ENCODE assay signal across 8 cellular contexts in genomic region chr15:65421360-65422215, GRCh38. TPM values are rescaled to one million over a fixed set of nuclear protein-coding genes. Genes with fewer than 3 reads are reported as not detected.
DNase-seq lines count a peak whose midpoint lies in the region; ATAC-seq, FAIRE-seq and TF ChIP-seq lines count a peak whose summit lies in the region.

No MANE protein-coding gene starts in this region.

- ATAC-seq in stimulated activated effector memory CD8-positive, alpha-beta T cell treated with anti-CD3 and anti-CD28 coated beads, Interleukin-12 subunit alpha, Interleukin-12 subunit beta, amount 100 ng/mL, for 72 hours = peak; percentile 42
- ATAC-seq in HG03280 (IDR thresholded peaks at IDR 0.05; ENCODE audit: unreplicated experiment) = no peak
- no peak for ATAC-seq in GM21576 (IDR thresholded peaks at IDR 0.05; ENCODE audit: unreplicated experiment)

- H3K9ac ChIP-seq in ES-I3 (ENCODE audit: low read depth, low read length) = peak overlapping the region; percentile 81

- peak; percentile 81 for DNase-seq in LHCN-M2 (ENCODE audit: low read depth)
- DNase-seq in bronchial epithelial cell (ENCODE audit: low read depth) = no peak
- no peak for DNase-seq in kidney epithelial cell (ENCODE audit: low read depth)
- DNase-seq in stimulated activated effector memory CD8-positive, alpha-beta T cell treated with anti-CD3 and anti-CD28 coated beads, Interleukin-12 subunit alpha, Interleukin-12 subunit beta, amount 100 ng/mL, for 72 hours (ENCODE audit: low spot score in 2 of 2) = no peak
- no peak for DNase-seq in H4 (ENCODE audit: low spot score)

- peak overlapping the region; percentile 32 for H3K4me3 ChIP-seq in bronchial epithelial cell (ENCODE audit: low read depth, low read length)
- peak overlapping the region; percentile 60 for H3K4me3 ChIP-seq in kidney epithelial cell (ENCODE audit: low read depth, low read length)

- peaks cover 46% of the 10 kb centered on the region for H3K4me1 ChIP-seq in ES-I3 (ENCODE audit: insufficient read depth, low read length)

- peaks cover 24% of the 10 kb centered on the region for H3K27me3 ChIP-seq in bronchial epithelial cell (ENCODE audit: control insufficient read depth, insufficient read depth, low read length)
- no peaks in the 10 kb centered on the region for H3K27me3 ChIP-seq in kidney epithelial cell (ENCODE audit: control insufficient read depth, insufficient read depth, low read length)

- no peak for FAIRE-seq in bronchial epithelial cell (lab: Jason Lieb, UNC)

- H3K36me3 ChIP-seq in ES-I3 (ENCODE audit: insufficient read depth, low read length) (no peaks in the 10 kb centered on the region), bronchial epithelial cell (ENCODE audit: control insufficient read depth, insufficient read depth, low read length) (no peaks in the 10 kb centered on the region), kidney epithelial cell (ENCODE audit: control insufficient read depth, insufficient read depth, low read length) (peaks cover 1% of the 10 kb centered on the region)

- H3K27ac Mint-ChIP-seq in stimulated activated effector memory CD8-positive, alpha-beta T cell treated with anti-CD3 and anti-CD28 coated beads, Interleukin-12 subunit alpha, Interleukin-12 subunit beta, amount 100 ng/mL, for 72 hours = no peak overlapping the region

- TF ChIP-seq CTCF in bronchial epithelial cell (IDR thresholded peaks at IDR 0.05; ENCODE audit: insufficient read depth, low read length, severe bottlenecking) (no peak), kidney epithelial cell (IDR thresholded peaks at IDR 0.05; ENCODE audit: insufficient read depth, low read length, poor library complexity, severe bottlenecking) (no peak)

- no peaks in the 10 kb centered on the region for H3K9me3 ChIP-seq in ES-I3 (ENCODE audit: control insufficient read depth, insufficient read depth, low read length)

- peaks cover 21% of the 10 kb centered on the region for H3K4me1 Mint-ChIP-seq in stimulated activated effector memory CD8-positive, alpha-beta T cell treated with anti-CD3 and anti-CD28 coated beads, Interleukin-12 subunit alpha, Interleukin-12 subunit beta, amount 100 ng/mL, for 72 hours

- peak overlapping the region; percentile 82 for H3K4me3 Mint-ChIP-seq in stimulated activated effector memory CD8-positive, alpha-beta T cell treated with anti-CD3 and anti-CD28 coated beads, Interleukin-12 subunit alpha, Interleukin-12 subunit beta, amount 100 ng/mL, for 72 hours

- no peaks in the 10 kb centered on the region for H3K36me3 Mint-ChIP-seq in stimulated activated effector memory CD8-positive, alpha-beta T cell treated with anti-CD3 and anti-CD28 coated beads, Interleukin-12 subunit alpha, Interleukin-12 subunit beta, amount 100 ng/mL, for 72 hours

- H3K9me3 Mint-ChIP-seq in stimulated activated effector memory CD8-positive, alpha-beta T cell treated with anti-CD3 and anti-CD28 coated beads, Interleukin-12 subunit alpha, Interleukin-12 subunit beta, amount 100 ng/mL, for 72 hours = no peaks in the 10 kb centered on the region

RNA-seq across cellular contexts. Expression of gene IGDCC4, which starts 1.2 kb away (rescaled TPM):
- total RNA-seq in LHCN-M2 (2014; rRNA removed) = 6.5 and 7.7 TPM in 2 replicates
- polyA plus RNA-seq in LHCN-M2 (2012) = 7.5 TPM
- under 0.01 TPM in 2 replicates for total RNA-seq in bronchial epithelial cell
- 16.5 and 18.1 TPM in 2 replicates for total RNA-seq in kidney epithelial cell
- 0.10 and 0.14 TPM in 2 replicates for total RNA-seq in H4 (2014; rRNA removed; shearing (Covaris generic))

RNA-seq across cellular contexts. Expression of gene IGDCC3, which starts 43.8 kb away (rescaled TPM):
- total RNA-seq in LHCN-M2 (2014; rRNA removed) (not detected in 2 replicates), bronchial epithelial cell (not detected in 2 replicates), kidney epithelial cell (0.13 and 0.27 TPM in 2 replicates)
- 0.10 TPM for polyA plus RNA-seq in LHCN-M2 (2012)
- total RNA-seq in H4 (2014; rRNA removed; shearing (Covaris generic)) = not detected in 2 replicates
